Comparison of ENCODE assay signal across 8 cellular contexts in the genomic region with DNA sequence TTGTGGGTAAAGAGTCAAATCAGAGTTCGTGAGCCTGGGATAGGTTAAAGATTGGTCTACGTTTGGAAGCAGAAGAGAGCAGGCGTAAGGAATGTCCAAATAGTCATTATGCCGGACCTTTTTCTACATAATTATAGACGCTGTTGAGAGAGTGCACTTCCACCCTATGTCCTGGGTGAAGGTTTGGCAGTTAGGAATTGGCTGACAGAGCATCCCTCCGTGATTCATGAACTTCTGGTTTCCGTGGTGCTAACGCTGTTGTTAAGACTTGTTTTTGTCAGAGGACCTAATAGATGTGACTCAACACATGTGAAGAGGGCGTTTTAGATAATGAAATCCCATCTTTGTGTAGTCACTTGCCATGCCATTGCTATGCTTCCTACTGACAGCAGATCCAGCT. TPM values are rescaled to one million over a fixed set of nuclear protein-coding genes. Genes with fewer than 3 reads are reported as not detected.
DNase-seq lines count a peak whose midpoint lies in the region; ATAC-seq and TF ChIP-seq lines count a peak whose summit lies in the region.

No MANE protein-coding gene starts in this region.

- H3K36me3 Mint-ChIP-seq in progenitor cell of endocrine pancreas (ENCODE audit: insufficient read depth), result peaks cover 12% of the 10 kb centered on the region

- H3K27me3 ChIP-seq in A673 (replicated peaks; ENCODE audit: insufficient read depth, low read depth, low read length, poor library complexity) (no peaks in the 10 kb centered on the region), HAP-1 (ENCODE audit: low read depth) (no peaks in the 10 kb centered on the region)

- H3K4me1 ChIP-seq in A673 (ENCODE audit: insufficient read depth, low read length, poor library complexity, severe bottlenecking) (peaks cover 10% of the 10 kb centered on the region), HAP-1 (peaks cover 9% of the 10 kb centered on the region)

- no peaks in the 10 kb centered on the region for H3K9me3 Mint-ChIP-seq in progenitor cell of endocrine pancreas (ENCODE audit: low read depth)

- H3K4me1 Mint-ChIP-seq in progenitor cell of endocrine pancreas (ENCODE audit: low read depth), result peaks cover 30% of the 10 kb centered on the region

- H3K4me3 ChIP-seq in A673 (ENCODE audit: low read depth, low read length, poor library complexity, severe bottlenecking) (peak overlapping the region; percentile 79), HAP-1 (peak overlapping the region; percentile 90), fibroblast of pulmonary artery (replicated peaks; ENCODE audit: low read depth, low read length) (peak overlapping the region; percentile 99)

- DNase-seq in A673 (ENCODE audit: low spot score), result no peak
- no peak for DNase-seq in HAP-1 (ENCODE audit: low spot score in 2 of 2)
- peak; percentile 44 for DNase-seq in activated CD4-positive, alpha-beta T cell treated with anti-CD3 and anti-CD28 coated beads for 48 hours
- peak; percentile 62 for DNase-seq in fibroblast of pulmonary artery (ENCODE audit: low read depth)
- no peak for DNase-seq in progenitor cell of endocrine pancreas (ENCODE audit: low spot score, unreplicated experiment)
- no peak for DNase-seq in cerebellum (ENCODE audit: low spot score)

- no peaks in the 10 kb centered on the region for H3K27me3 Mint-ChIP-seq in progenitor cell of endocrine pancreas

- TF ChIP-seq CTCF in A673 (conservative IDR thresholded peaks at IDR 0.05; ENCODE audit: low read depth, low read length), result no peak
- TF ChIP-seq CTCF in fibroblast of pulmonary artery (IDR thresholded peaks at IDR 0.05; ENCODE audit: low read length, missing control alignments), result no peak
- no peak for TF ChIP-seq CTCF in progenitor cell of endocrine pancreas (IDR thresholded peaks at IDR 0.05; ENCODE audit: unreplicated experiment)

- in situ Hi-C loops in HAP-1 (cut with MboI; ENCODE audit: low sequenced_read_pairs), result no loop called here

- H3K36me3 ChIP-seq in A673 (ENCODE audit: insufficient read depth, low read length, poor library complexity, severe bottlenecking), result peaks cover 36% of the 10 kb centered on the region
- H3K36me3 ChIP-seq in HAP-1 (replicated peaks), result peaks cover 44% of the 10 kb centered on the region

- ATAC-seq in GM19395 (IDR thresholded peaks at IDR 0.05; ENCODE audit: unreplicated experiment) (no peak), GM19397 (IDR thresholded peaks at IDR 0.05; ENCODE audit: unreplicated experiment) (no peak)

- intact Hi-C loops in A673 (cut with micrococcal nuclease; ENCODE audit: unreplicated experiment), result no loop called here

- peak overlapping the region; percentile 95 for H3K4me3 Mint-ChIP-seq in progenitor cell of endocrine pancreas (ENCODE audit: low read depth)

- CTCF ChIA-PET in A673 (lab: Charles Lee), result no interaction called here

- TSS peak; percentile 50 for BruUV-seq in A673 (replicated peaks; lab: Mats Ljungman, UMichigan)

- peak overlapping the region; percentile 95 for H3K27ac Mint-ChIP-seq in progenitor cell of endocrine pancreas

- H3K9me3 ChIP-seq in A673 (ENCODE audit: low read depth, low read length, poor library complexity, severe bottlenecking) (no peaks in the 10 kb centered on the region), HAP-1 (no peaks in the 10 kb centered on the region)

- POLR2A ChIA-PET in A673 (lab: Charles Lee; ENCODE audit: low non-redundant PET), result no interaction called here

- peak overlapping the region; percentile 73 for H3K27ac ChIP-seq in A673 (ENCODE audit: low read depth, low read length, poor library complexity, severe bottlenecking)

RNA-seq across cellular contexts. Expression of gene EAF1, which starts 1.1 kb away (rescaled TPM):
- total RNA-seq in A673 (2021), result 28.7 and 29.0 TPM in 2 replicates
- total RNA-seq in progenitor cell of endocrine pancreas, result 28.2 TPM in 2 replicates
- 21.1 TPM for total RNA-seq in cerebellum

RNA-seq across cellular contexts. Expression of gene METTL6, which starts 1.2 kb away (rescaled TPM):
- total RNA-seq in A673 (2021) (24.4 and 25.7 TPM in 2 replicates), progenitor cell of endocrine pancreas (28.0 and 28.2 TPM in 2 replicates), cerebellum (57.2 TPM)

Comparison
In these comparisons a context has a peak if more than half of its experiments do, and no peak if none do; other contexts are left out.
1. DNase-seq: peak in activated CD4-positive, alpha-beta T cell treated with anti-CD3 and anti-CD28 coated beads for 48 hours (single experiment) and fibroblast of pulmonary artery (single experiment); none in A673 (single experiment), HAP-1 (0 of 2), progenitor cell of endocrine pancreas (single experiment) and cerebellum (single experiment).
2. Peak in every context shown above with its lines, with median percentiles within 50 percentile points of each other: H3K4me3 ChIP-seq.